Comparison of ENCODE assay signal across 28 cellular contexts in the genomic region with DNA sequence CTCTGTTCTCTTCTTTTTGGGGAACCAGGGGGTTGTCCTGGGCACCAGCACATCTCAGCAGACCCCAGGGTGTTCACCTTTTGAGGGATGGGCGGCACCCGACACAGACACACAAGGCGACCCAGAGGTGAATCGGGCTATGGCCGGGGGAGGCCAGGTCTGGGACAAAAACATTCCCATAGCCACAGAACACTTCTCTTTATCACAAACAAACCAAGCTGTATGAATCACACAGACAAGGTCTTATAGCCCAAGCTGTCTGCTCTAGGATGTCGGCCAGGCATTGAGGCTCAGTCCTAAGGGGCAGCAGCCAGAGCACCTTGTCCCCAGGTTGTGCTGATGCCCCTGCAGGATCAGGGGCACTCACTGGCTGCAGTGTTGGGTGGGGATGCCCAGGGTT.
"Had no signal": no experiment of that assay in that cellular context is flagged by ENCODE, and none has a peak within 500 bp of the region (broad histone marks: within the 10 kb centered on the region; RNA-seq: fewer than 3 reads in every experiment).

No MANE protein-coding gene starts in this region.

- H3K4me3 Mint-ChIP-seq: mesothelial cell of epicardium; naive B cell; natural killer cell treated with Interleukin-12 subunit alpha and Interleukin-12 subunit beta and Interleukin-15 and Interleukin-18, amount 100 ng/mL, for 72 hours; neural progenitor cell; stimulated activated naive CD8-positive, alpha-beta T cell treated with anti-CD3 and anti-CD28 coated beads, Interleukin-15, amount 100 ng/mL, for 72 hours had no signal

- H3K9me3 Mint-ChIP-seq: mesothelial cell of epicardium; naive B cell; natural killer cell treated with Interleukin-12 subunit alpha and Interleukin-12 subunit beta and Interleukin-15 and Interleukin-18, amount 100 ng/mL, for 72 hours; neural progenitor cell; stimulated activated naive CD8-positive, alpha-beta T cell treated with anti-CD3 and anti-CD28 coated beads, Interleukin-15, amount 100 ng/mL, for 72 hours had no signal

- H3K4me2 ChIP-seq: neural progenitor cell had no signal

- H3K4me3 ChIP-seq: coronary artery, gastrocnemius medialis, lung, mucosa of descending colon, neural progenitor cell, ovary, psoas muscle, skin epidermis, suprapubic skin, transverse colon, upper lobe of right lung, uterus had no signal

- H3K4me1 ChIP-seq: gastrocnemius medialis, neural progenitor cell, psoas muscle, suprapubic skin, transverse colon, upper lobe of right lung, uterus had no signal

- H3K27me3 Mint-ChIP-seq: naive B cell; natural killer cell treated with Interleukin-12 subunit alpha and Interleukin-12 subunit beta and Interleukin-15 and Interleukin-18, amount 100 ng/mL, for 72 hours; stimulated activated naive CD8-positive, alpha-beta T cell treated with anti-CD3 and anti-CD28 coated beads, Interleukin-15, amount 100 ng/mL, for 72 hours had no signal

- H3K27me3 ChIP-seq: gastrocnemius medialis, neural progenitor cell, ovary, suprapubic skin, transverse colon, upper lobe of right lung, uterus had no signal

- H3K9me3 ChIP-seq: gastrocnemius medialis, mucosa of descending colon, ovary, psoas muscle, suprapubic skin, transverse colon, upper lobe of right lung, uterus had no signal

- H3K36me3 ChIP-seq: neural progenitor cell, ovary, uterus had no signal

- H3K27ac ChIP-seq: coronary artery, epithelial cell of prostate, gastrocnemius medialis, neural progenitor cell, ovary, psoas muscle, skin epidermis, suprapubic skin, transverse colon, upper lobe of right lung, uterus had no signal

- H3K36me3 Mint-ChIP-seq: natural killer cell treated with Interleukin-12 subunit alpha and Interleukin-12 subunit beta and Interleukin-15 and Interleukin-18, amount 100 ng/mL, for 72 hours had no signal

- H3K9ac ChIP-seq: neural progenitor cell had no signal

- H2AFZ ChIP-seq: neural progenitor cell had no signal

- ATAC-seq: esophagus mucosa; gastrocnemius medialis; left lobe of liver; mucosa of descending colon; psoas muscle; right cardiac atrium; stimulated activated naive CD8-positive, alpha-beta T cell treated with anti-CD3 and anti-CD28 coated beads, Interleukin-15, amount 100 ng/mL, for 72 hours; upper lobe of right lung had no signal

- DNase-seq: dermis blood vessel endothelial cell; foreskin fibroblast; gastrocnemius medialis; kidney; mesenchymal stem cell; mucosa of descending colon; naive B cell; ovary; posterior cingulate gyrus; psoas muscle; right cardiac atrium; stimulated activated CD4-positive, alpha-beta T cell treated with anti-CD3 and anti-CD28 coated beads, Interleukin-15, amount 100 ng/mL, for 24 hours; stimulated activated CD4-positive, alpha-beta T cell treated with anti-CD3 and anti-CD28 coated beads, Interleukin-2, amount 100 ng/mL, for 48 hours; stimulated activated naive CD4-positive, alpha-beta T cell; stimulated activated naive CD8-positive, alpha-beta T cell treated with anti-CD3 and anti-CD28 coated beads, Interleukin-15, amount 100 ng/mL, for 72 hours; transverse colon; upper lobe of right lung; uterus had no signal

- H3K4me1 Mint-ChIP-seq: mesothelial cell of epicardium; neural progenitor cell; stimulated activated naive CD8-positive, alpha-beta T cell treated with anti-CD3 and anti-CD28 coated beads, Interleukin-15, amount 100 ng/mL, for 72 hours had no signal

- H3K27ac Mint-ChIP-seq: mesothelial cell of epicardium, neural progenitor cell had no signal
